In the genomic region with DNA sequence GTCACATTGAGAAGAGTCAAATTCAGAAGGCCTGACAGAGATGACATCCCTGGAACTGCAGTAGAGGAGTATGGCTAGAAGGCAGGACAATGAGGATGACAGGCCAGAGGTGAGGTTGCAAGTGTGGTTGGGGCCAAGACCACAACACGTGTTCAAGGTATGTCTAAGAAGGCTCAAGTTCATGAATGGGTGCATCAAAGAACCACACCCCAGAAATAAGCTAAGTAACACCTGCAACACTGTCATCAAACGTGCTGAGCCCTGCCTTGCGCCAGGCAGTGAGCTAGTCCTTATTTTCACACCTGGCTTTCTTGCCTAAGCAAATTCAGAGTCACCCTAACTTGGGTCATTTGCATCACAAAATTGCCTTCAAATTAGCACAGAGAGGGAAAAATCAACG, we compare ENCODE assay signal across 21 cellular contexts.
"Had no signal": no experiment of that assay in that cellular context is flagged by ENCODE, and none has a peak within 500 bp of the region (broad histone marks: within the 10 kb centered on the region; RNA-seq: fewer than 3 reads in every experiment).

No MANE protein-coding gene starts in this region.

- DNase-seq: Karpas-422; KBM-7; MG63; NCI-H1092 treated with DMSO at 0.1 percent for 48 hours; NCI-H1436; NCI-H187; NCI-H2029; NCI-H2081 treated with DMSO at 0.1 percent for 48 hours; NCI-H2171; NCI-H226; NCI-H446; NCI-H510A; NCI-H524 treated with DMSO at 0.1 percent for 48 hours; NCI-H69; NCI-H774; NK-92 treated with Interleukin-12 subunit alpha and Interleukin-12 subunit beta, amount 100 ng/mL, for 24 hours; PC-3; SHP77; SK-N-SH; SW 1271 had no signal

- ATAC-seq: Panc1, PC-3 had no signal
